In the genomic region with DNA sequence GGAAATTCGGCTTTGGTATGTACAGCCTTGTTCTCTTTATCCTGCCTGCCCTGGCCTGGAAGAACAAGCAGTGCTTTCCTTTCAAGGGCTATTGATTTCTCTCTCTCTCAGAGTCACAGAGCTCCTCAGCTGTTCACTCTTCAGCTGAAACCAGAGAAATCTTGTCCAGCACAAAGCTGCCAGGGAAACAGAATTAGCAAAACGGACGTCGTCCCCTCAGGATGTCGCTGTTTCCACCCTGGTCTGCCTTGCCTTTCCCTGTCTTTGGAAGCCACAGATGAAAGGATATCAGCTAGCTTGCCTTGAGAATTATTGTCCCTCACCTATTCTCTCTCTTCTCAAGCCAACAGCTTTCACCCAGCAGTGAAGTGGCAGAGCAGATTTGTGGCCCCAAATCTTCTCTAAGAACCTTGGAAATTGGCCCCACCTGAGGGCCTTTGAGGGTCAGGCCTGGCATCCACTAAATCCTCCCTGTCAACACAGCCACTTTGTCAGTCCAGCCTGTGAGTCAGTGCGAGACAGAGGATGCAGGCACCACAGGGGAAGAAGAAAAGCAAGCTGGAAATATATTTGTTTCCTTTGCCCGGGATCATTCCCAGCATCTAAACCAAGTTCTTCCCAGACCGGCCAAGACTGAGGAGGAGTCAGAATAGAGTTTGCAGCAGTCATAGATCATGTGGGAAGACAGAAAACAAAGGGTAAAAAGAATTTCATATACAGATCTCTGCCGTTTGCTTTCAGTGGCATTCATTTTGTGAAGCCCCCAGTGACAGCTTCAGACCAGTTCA, we compare ENCODE assay signal across 1 cellular context.
TF ChIP-seq lines count a peak whose summit lies in the region.

No MANE protein-coding gene starts in this region.

TF ChIP-seq in H1, 55 proteins besides CTCF, POLR2A, EP300 and RAD21 (continued from another document):
- TF ChIP-seq CEBPB (IDR thresholded peaks at IDR 0.05; ENCODE audit: low read depth, low read length): no peak
- TF ChIP-seq, protein P1, sequence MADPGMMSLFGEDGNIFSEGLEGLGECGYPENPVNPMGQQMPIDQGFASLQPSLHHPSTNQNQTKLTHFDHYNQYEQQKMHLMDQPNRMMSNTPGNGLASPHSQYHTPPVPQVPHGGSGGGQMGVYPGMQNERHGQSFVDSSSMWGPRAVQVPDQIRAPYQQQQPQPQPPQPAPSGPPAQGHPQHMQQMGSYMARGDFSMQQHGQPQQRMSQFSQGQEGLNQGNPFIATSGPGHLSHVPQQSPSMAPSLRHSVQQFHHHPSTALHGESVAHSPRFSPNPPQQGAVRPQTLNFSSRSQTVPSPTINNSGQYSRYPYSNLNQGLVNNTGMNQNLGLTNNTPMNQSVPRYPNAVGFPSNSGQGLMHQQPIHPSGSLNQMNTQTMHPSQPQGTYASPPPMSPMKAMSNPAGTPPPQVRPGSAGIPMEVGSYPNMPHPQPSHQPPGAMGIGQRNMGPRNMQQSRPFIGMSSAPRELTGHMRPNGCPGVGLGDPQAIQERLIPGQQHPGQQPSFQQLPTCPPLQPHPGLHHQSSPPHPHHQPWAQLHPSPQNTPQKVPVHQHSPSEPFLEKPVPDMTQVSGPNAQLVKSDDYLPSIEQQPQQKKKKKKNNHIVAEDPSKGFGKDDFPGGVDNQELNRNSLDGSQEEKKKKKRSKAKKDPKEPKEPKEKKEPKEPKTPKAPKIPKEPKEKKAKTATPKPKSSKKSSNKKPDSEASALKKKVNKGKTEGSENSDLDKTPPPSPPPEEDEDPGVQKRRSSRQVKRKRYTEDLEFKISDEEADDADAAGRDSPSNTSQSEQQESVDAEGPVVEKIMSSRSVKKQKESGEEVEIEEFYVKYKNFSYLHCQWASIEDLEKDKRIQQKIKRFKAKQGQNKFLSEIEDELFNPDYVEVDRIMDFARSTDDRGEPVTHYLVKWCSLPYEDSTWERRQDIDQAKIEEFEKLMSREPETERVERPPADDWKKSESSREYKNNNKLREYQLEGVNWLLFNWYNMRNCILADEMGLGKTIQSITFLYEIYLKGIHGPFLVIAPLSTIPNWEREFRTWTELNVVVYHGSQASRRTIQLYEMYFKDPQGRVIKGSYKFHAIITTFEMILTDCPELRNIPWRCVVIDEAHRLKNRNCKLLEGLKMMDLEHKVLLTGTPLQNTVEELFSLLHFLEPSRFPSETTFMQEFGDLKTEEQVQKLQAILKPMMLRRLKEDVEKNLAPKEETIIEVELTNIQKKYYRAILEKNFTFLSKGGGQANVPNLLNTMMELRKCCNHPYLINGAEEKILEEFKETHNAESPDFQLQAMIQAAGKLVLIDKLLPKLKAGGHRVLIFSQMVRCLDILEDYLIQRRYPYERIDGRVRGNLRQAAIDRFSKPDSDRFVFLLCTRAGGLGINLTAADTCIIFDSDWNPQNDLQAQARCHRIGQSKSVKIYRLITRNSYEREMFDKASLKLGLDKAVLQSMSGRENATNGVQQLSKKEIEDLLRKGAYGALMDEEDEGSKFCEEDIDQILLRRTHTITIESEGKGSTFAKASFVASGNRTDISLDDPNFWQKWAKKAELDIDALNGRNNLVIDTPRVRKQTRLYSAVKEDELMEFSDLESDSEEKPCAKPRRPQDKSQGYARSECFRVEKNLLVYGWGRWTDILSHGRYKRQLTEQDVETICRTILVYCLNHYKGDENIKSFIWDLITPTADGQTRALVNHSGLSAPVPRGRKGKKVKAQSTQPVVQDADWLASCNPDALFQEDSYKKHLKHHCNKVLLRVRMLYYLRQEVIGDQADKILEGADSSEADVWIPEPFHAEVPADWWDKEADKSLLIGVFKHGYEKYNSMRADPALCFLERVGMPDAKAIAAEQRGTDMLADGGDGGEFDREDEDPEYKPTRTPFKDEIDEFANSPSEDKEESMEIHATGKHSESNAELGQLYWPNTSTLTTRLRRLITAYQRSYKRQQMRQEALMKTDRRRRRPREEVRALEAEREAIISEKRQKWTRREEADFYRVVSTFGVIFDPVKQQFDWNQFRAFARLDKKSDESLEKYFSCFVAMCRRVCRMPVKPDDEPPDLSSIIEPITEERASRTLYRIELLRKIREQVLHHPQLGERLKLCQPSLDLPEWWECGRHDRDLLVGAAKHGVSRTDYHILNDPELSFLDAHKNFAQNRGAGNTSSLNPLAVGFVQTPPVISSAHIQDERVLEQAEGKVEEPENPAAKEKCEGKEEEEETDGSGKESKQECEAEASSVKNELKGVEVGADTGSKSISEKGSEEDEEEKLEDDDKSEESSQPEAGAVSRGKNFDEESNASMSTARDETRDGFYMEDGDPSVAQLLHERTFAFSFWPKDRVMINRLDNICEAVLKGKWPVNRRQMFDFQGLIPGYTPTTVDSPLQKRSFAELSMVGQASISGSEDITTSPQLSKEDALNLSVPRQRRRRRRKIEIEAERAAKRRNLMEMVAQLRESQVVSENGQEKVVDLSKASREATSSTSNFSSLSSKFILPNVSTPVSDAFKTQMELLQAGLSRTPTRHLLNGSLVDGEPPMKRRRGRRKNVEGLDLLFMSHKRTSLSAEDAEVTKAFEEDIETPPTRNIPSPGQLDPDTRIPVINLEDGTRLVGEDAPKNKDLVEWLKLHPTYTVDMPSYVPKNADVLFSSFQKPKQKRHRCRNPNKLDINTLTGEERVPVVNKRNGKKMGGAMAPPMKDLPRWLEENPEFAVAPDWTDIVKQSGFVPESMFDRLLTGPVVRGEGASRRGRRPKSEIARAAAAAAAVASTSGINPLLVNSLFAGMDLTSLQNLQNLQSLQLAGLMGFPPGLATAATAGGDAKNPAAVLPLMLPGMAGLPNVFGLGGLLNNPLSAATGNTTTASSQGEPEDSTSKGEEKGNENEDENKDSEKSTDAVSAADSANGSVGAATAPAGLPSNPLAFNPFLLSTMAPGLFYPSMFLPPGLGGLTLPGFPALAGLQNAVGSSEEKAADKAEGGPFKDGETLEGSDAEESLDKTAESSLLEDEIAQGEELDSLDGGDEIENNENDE (IDR thresholded peaks at IDR 0.05; ENCODE audit: insufficient replicate concordance, low read length): no peak
- no peak for TF ChIP-seq ASH2L (IDR thresholded peaks at IDR 0.05; ENCODE audit: low read length)
- TF ChIP-seq RNF2 (IDR thresholded peaks at IDR 0.05; ENCODE audit: borderline replicate concordance, low read depth, low read length, missing control alignments, poor library complexity, severe bottlenecking): no peak
- TF ChIP-seq TEAD4 (IDR thresholded peaks at IDR 0.05; ENCODE audit: low read depth, low read length): no peak
- no peak for TF ChIP-seq MAFK (IDR thresholded peaks at IDR 0.05; ENCODE audit: low read depth, low read length)
- no peak for TF ChIP-seq TBP (IDR thresholded peaks at IDR 0.05; ENCODE audit: low read depth, low read length)
- TF ChIP-seq CBX8 (IDR thresholded peaks at IDR 0.05; ENCODE audit: borderline replicate concordance, low read depth, low read length): no peak
- no peak for TF ChIP-seq HDAC2 (IDR thresholded peaks at IDR 0.05; ENCODE audit: borderline replicate concordance in 1 of 2, low read depth in 2 of 2, low read length in 2 of 2)
- TF ChIP-seq RBBP5 (IDR thresholded peaks at IDR 0.05; ENCODE audit: borderline replicate concordance, low read depth, low read length): no peak
